6 cellular contexts compared by ENCODE assay signal in the genomic region with DNA sequence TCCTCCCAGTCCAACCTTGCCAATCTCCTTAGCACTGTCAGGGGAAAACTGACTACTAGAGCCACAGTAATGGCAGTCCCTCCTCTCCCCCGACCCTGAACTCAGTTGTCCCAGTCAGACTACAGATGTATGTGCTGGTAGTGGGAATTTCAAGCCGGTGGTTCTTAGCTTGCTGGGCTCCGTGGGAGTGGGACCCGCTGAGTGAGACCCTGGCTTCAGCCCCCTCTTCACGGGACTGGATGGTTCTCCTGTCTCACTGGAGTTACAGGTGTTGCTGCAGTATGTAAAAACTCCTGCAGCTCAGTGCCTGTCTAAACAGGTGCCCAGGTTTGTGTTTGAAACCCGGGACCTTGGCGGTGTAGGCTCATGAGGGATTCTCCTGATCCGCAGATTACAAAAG.
"Had no signal": no experiment of that assay in that cellular context is flagged by ENCODE, and none has a peak within 500 bp of the region (broad histone marks: within the 10 kb centered on the region; RNA-seq: fewer than 3 reads in every experiment).

No MANE protein-coding gene starts in this region.

- H3K4me3 Mint-ChIP-seq: H9 had no signal

- DNase-seq: GOT3, H9, HCEC 1CT, IMR-90 had no signal

- FAIRE-seq: H54, HTR-8/SVneo had no signal
